In genomic region chr7:158863611-158864506, GRCh38 we compare ENCODE assay signal across 8 cellular contexts. TPM values are rescaled to one million over a fixed set of nuclear protein-coding genes. Genes with fewer than 3 reads are reported as not detected.
DNase-seq lines count a peak whose midpoint lies in the region; ATAC-seq and TF ChIP-seq lines count a peak whose summit lies in the region.

No MANE protein-coding gene starts in this region.

- TF ChIP-seq POLR2A in lower leg skin (IDR thresholded peaks at IDR 0.05) = no peak

- ATAC-seq in GM21360 (IDR thresholded peaks at IDR 0.05; ENCODE audit: unreplicated experiment) (peak; percentile 52), HG03196 (IDR thresholded peaks at IDR 0.05; ENCODE audit: unreplicated experiment) (no peak)

- H3K4me1 Mint-ChIP-seq in CD4-positive, alpha-beta memory T cell = peaks cover 19 to 37% (median 33%) of the 10 kb centered on the region in 4 donors

- no peaks in the 10 kb centered on the region for H3K27me3 ChIP-seq in CD4-positive, alpha-beta memory T cell (ENCODE audit: insufficient read depth, low read length)
- H3K27me3 ChIP-seq in HUES64 (ENCODE audit: insufficient read depth, low read length) (no peaks in the 10 kb centered on the region), dorsolateral prefrontal cortex (no peaks in the 10 kb centered on the region)

- peaks cover 0 to under 1% of the 10 kb centered on the region in 2 donors for H3K36me3 Mint-ChIP-seq in CD4-positive, alpha-beta memory T cell

- TF ChIP-seq CTCF in VCaP (conservative IDR thresholded peaks at IDR 0.05) (no peak), dorsolateral prefrontal cortex (IDR thresholded peaks at IDR 0.05 in 54 of 56, conservative IDR thresholded peaks at IDR 0.05 in 2 of 56; ENCODE audit: low read depth in 1 of 56, partially characterized antibody in 56 of 56) (no peak), lower leg skin (IDR thresholded peaks at IDR 0.05) (no peak)

- H3K4me3 ChIP-seq in CD4-positive, alpha-beta memory T cell (ENCODE audit: low read length in 2 of 2) = peak overlapping the region; percentile 17 to 50
- H3K4me3 ChIP-seq in HUES64 (ENCODE audit: low read length) (peak overlapping the region; percentile 47), dorsolateral prefrontal cortex (peak overlapping the region; percentile 7 to 65 (median 47)), lower leg skin (ENCODE audit: low read depth, poor library complexity, severe bottlenecking) (peak overlapping the region; percentile 20)

- CTCF ChIA-PET in CD4-positive, alpha-beta memory T cell (lab: Charles Lee; ENCODE audit: partially characterized antibody) = interaction anchor here (0.9 to 1.7 kb wide), 7 partner anchors 9 to 273 kb away, joined by 3 to 7 read pairs (median 3); no protein-coding TSS in a partner anchor

- peak; percentile 21 to 49 (median 28) for DNase-seq in CD4-positive, alpha-beta memory T cell
- DNase-seq in dorsolateral prefrontal cortex = peak in 6 of 10 donors; percentile 28 to 61 (median 54)
- DNase-seq in lower leg skin (ENCODE audit: low spot score in 2 of 2) = peak; percentile 80 to 96
- peak; percentile 19 to 24 for DNase-seq in stimulated activated CD8-positive, alpha-beta memory T cell treated with anti-CD3 and anti-CD28 coated beads, Interleukin-2, amount 100 ng/mL, for 48 hours (ENCODE audit: low read depth in 2 of 2)

- intact Hi-C loops in CD4-positive, alpha-beta memory T cell (cut with micrococcal nuclease) = no loop called here
- intact Hi-C loops in dorsolateral prefrontal cortex (cut with DNase I) (no loop called here), lower leg skin (cut with DNase I; ENCODE audit: low total_unique reads) (no loop called here)

- H3K9ac ChIP-seq in HUES64 (ENCODE audit: low read depth, low read length) = no peak overlapping the region

- H3K9me3 ChIP-seq in CD4-positive, alpha-beta memory T cell (ENCODE audit: control insufficient read depth in 1 of 2, low read length in 2 of 2) = no peaks in the 10 kb centered on the region
- H3K9me3 ChIP-seq in HUES64 (ENCODE audit: insufficient read depth, low read depth, low read length) = no peaks in the 10 kb centered on the region

- no peaks in the 10 kb centered on the region for H3K36me3 ChIP-seq in CD4-positive, alpha-beta memory T cell (ENCODE audit: insufficient read depth, low read length)
- no peaks in the 10 kb centered on the region for H3K36me3 ChIP-seq in HUES64 (ENCODE audit: insufficient read depth, low read length)

- H3K27ac ChIP-seq in CD4-positive, alpha-beta memory T cell (ENCODE audit: low read depth, low read length) = peak overlapping the region; percentile 55
- peak overlapping the region; percentile 21; the same call in 1 of the 2 replicates for H3K27ac ChIP-seq in HUES64 (ENCODE audit: low read depth, low read length)
- H3K27ac ChIP-seq in VCaP = peak overlapping the region; percentile 71
- peak overlapping the region in 56 of 59 donors; percentile 11 to 92 (median 78) for H3K27ac ChIP-seq in dorsolateral prefrontal cortex

- H3K9me3 Mint-ChIP-seq in CD4-positive, alpha-beta memory T cell = no peaks in the 10 kb centered on the region

- H3K4me1 ChIP-seq in CD4-positive, alpha-beta memory T cell (ENCODE audit: insufficient read depth, low read length) = peaks cover 17% of the 10 kb centered on the region
- peaks cover 32% of the 10 kb centered on the region for H3K4me1 ChIP-seq in HUES64 (ENCODE audit: insufficient read depth, low read length)

- peak overlapping the region; percentile 86 to 98 (median 93) for H3K4me3 Mint-ChIP-seq in CD4-positive, alpha-beta memory T cell

- H3K27me3 Mint-ChIP-seq in CD4-positive, alpha-beta memory T cell = no peaks in the 10 kb centered on the region

- H3K27ac Mint-ChIP-seq in CD4-positive, alpha-beta memory T cell = peak overlapping the region; percentile 60 to 98 (median 95)

- POLR2A ChIA-PET in CD4-positive, alpha-beta memory T cell (lab: Charles Lee; ENCODE audit: partially characterized antibody) = interaction anchor here (0.7 to 2.3 kb wide), 9 partner anchors 16 to 167 kb away, joined by 3 to 25 read pairs (median 5); partner anchors contain the start of genes ESYT2 and NCAPG2

- 5% methylated on average over 40 of the region's 45 CpGs for WGBS in HUES64
- WGBS in lower leg skin, 2 donors = 3 to 13% methylated on average over 25 to 30 of the region's 45 CpGs

RNA-seq across cellular contexts. Expression of gene DYNC2I1, which starts 7.5 kb away (rescaled TPM):
- total RNA-seq in CD4-positive, alpha-beta memory T cell = 10 to 100 TPM; 14.7 to 15.2 TPM
- 10 to 100 TPM in 1 of 2 donors, 1 to 10 TPM in 1; 6.2 to 24.1 TPM for polyA plus RNA-seq in CD4-positive, alpha-beta memory T cell
- polyA plus RNA-seq in HUES64 (2013, experiment 1 of 2) = 8.9 TPM
- polyA plus RNA-seq in HUES64 (2013, experiment 2 of 2) = 11.1 TPM
- total RNA-seq in dorsolateral prefrontal cortex (10 to 100 TPM; 28.1 to 78.3 (median 47.5) TPM), lower leg skin (10 to 100 TPM; 10.5 to 16.9 (median 13.0) TPM)

RNA-seq across cellular contexts. Expression of gene ESYT2, which starts 34.5 kb away (rescaled TPM):
- 100 to 1,000 TPM; 114 to 116 TPM for total RNA-seq in CD4-positive, alpha-beta memory T cell
- polyA plus RNA-seq in CD4-positive, alpha-beta memory T cell = 10 to 100 TPM; 52.3 to 99.4 TPM
- polyA plus RNA-seq in HUES64 (2013, experiment 1 of 2) = 14.6 TPM
- 18.1 TPM for polyA plus RNA-seq in HUES64 (2013, experiment 2 of 2)
- total RNA-seq in dorsolateral prefrontal cortex (10 to 100 TPM; 40.3 to 83.9 (median 56.3) TPM), lower leg skin (100 to 1,000 TPM in 1 of 4 donors, 10 to 100 TPM in 3; 75.5 to 101 (median 78.0) TPM)

Comparison
In these comparisons a context has a peak if more than half of its experiments do, and no peak if none do; other contexts are left out.
1. DNase-seq: peak in every context shown above with its lines; median percentile 88 in lower leg skin; 54 in dorsolateral prefrontal cortex; 28 in CD4-positive, alpha-beta memory T cell; 22 in stimulated activated CD8-positive, alpha-beta memory T cell treated with anti-CD3 and anti-CD28 coated beads, Interleukin-2, amount 100 ng/mL, for 48 hours.
2. H3K27ac ChIP-seq: peak in every context shown above with its lines; median percentile 78 in dorsolateral prefrontal cortex; 71 in VCaP; 55 in CD4-positive, alpha-beta memory T cell; 21 in HUES64.